1 cellular context compared by ENCODE assay signal in genomic region chr4:39455486-39455885, GRCh38.
TF ChIP-seq lines count a peak whose summit lies in the region.

No MANE protein-coding gene starts in this region.

TF ChIP-seq in GM12878, 131 proteins besides CTCF, POLR2A, EP300 and RAD21:
- no peak for TF ChIP-seq IRF4 (IDR thresholded peaks at IDR 0.05; ENCODE audit: low read depth, low read length)
- peak; percentile 73; the same call in 1 of the 2 replicates for TF ChIP-seq POLR2AphosphoS5 (IDR thresholded peaks at IDR 0.05; ENCODE audit: low read length)
